23 cellular contexts compared by ENCODE assay signal in the genomic region with DNA sequence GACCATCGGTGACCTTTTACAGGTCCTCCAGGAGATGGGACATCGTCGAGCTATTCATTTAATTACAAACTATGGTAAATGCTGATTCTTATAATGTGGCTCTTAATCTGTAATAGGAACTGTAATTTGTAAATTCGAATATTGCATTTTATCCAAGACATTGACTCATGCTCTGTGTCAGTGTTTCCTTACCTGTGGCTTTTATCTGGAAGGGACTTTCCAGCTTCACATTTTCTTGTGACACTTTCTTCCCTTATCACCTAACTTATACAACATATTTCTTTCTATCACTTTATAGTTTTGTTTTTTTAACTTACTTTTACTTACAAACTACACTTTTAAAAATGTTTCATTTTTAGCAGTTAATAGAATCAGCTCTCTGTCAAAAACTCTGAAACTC. TPM values are rescaled to one million over a fixed set of nuclear protein-coding genes. Genes with fewer than 3 reads are reported as not detected.
DNase-seq lines count a peak whose midpoint lies in the region; ATAC-seq, FAIRE-seq and TF ChIP-seq lines count a peak whose summit lies in the region.
"Had no signal": no experiment of that assay in that cellular context is flagged by ENCODE, and none has a peak within 500 bp of the region (broad histone marks: within the 10 kb centered on the region; RNA-seq: fewer than 3 reads in every experiment).

No MANE protein-coding gene starts in this region.

- H3K4me3 Mint-ChIP-seq in activated CD8-positive, alpha-beta T cell treated with anti-CD3 and anti-CD28 coated beads for 36 hours: no peak overlapping the region
- no peak overlapping the region for H3K4me3 Mint-ChIP-seq in activated CD8-positive, alpha-beta T cell treated with anti-CD3 and anti-CD28 coated beads, Interleukin-2, amount 10 ng/mL, durations not matched to agents 7 days and 5 days
- no peak overlapping the region for H3K4me3 Mint-ChIP-seq in activated B cell treated with CpG ODN at 0.5 μM for 24 hours
- H3K4me3 Mint-ChIP-seq in memory B cell: no peak overlapping the region
- H3K4me3 Mint-ChIP-seq: naive B cell had no signal

- no peak for TF ChIP-seq POLR2A in GM12891 (IDR thresholded peaks at IDR 0.05; ENCODE audit: low read depth, low read length)

- CTCF ChIA-PET in activated CD8-positive, alpha-beta T cell treated with anti-CD3 and anti-CD28 coated beads for 36 hours (lab: Charles Lee): no interaction called here
- CTCF ChIA-PET in activated CD8-positive, alpha-beta T cell treated with anti-CD3 and anti-CD28 coated beads, Interleukin-2, amount 10 ng/mL, durations not matched to agents 7 days and 5 days (lab: Charles Lee): interaction anchor here (1.0 to 1.2 kb wide), 2 partner anchors 8 to 34 kb away, joined by 3 read pairs; a partner anchor contains a TSS
- CTCF ChIA-PET in activated B cell treated with CpG ODN at 0.5 μM for 24 hours (lab: Charles Lee): no interaction called here

- intact Hi-C loops in activated CD8-positive, alpha-beta T cell treated with anti-CD3 and anti-CD28 coated beads for 36 hours (cut with micrococcal nuclease): no loop called here
- intact Hi-C loops in activated B cell treated with CpG ODN at 0.5 μM for 24 hours (cut with micrococcal nuclease): loop anchor here (2.0 kb wide), 1 partner anchor 13 kb away; no protein-coding TSS in a partner anchor

- peaks cover 25% of the 10 kb centered on the region for H3K27me3 Mint-ChIP-seq in activated CD8-positive, alpha-beta T cell treated with anti-CD3 and anti-CD28 coated beads for 36 hours
- peaks cover 10% of the 10 kb centered on the region for H3K27me3 Mint-ChIP-seq in activated CD8-positive, alpha-beta T cell treated with anti-CD3 and anti-CD28 coated beads, Interleukin-2, amount 10 ng/mL, durations not matched to agents 7 days and 5 days (ENCODE audit: low read depth)
- H3K27me3 Mint-ChIP-seq in activated B cell treated with CpG ODN at 0.5 μM for 24 hours: peaks cover 13% of the 10 kb centered on the region
- peaks cover 8% of the 10 kb centered on the region for H3K27me3 Mint-ChIP-seq in memory B cell
- H3K27me3 Mint-ChIP-seq: naive B cell had no signal

- no peak overlapping the region for H3K27ac Mint-ChIP-seq in activated CD8-positive, alpha-beta T cell treated with anti-CD3 and anti-CD28 coated beads for 36 hours
- no peak overlapping the region for H3K27ac Mint-ChIP-seq in activated CD8-positive, alpha-beta T cell treated with anti-CD3 and anti-CD28 coated beads, Interleukin-2, amount 10 ng/mL, durations not matched to agents 7 days and 5 days
- H3K27ac Mint-ChIP-seq in activated B cell treated with CpG ODN at 0.5 μM for 24 hours (peak overlapping the region; percentile 10), memory B cell (no peak overlapping the region)

- POLR2A ChIA-PET in activated CD8-positive, alpha-beta T cell treated with anti-CD3 and anti-CD28 coated beads for 36 hours (lab: Charles Lee): interaction anchor here (1.0 to 1.4 kb wide), 4 partner anchors 9 to 99 kb away, joined by 3 to 7 read pairs (median 3); a partner anchor contains a TSS
- POLR2A ChIA-PET in activated CD8-positive, alpha-beta T cell treated with anti-CD3 and anti-CD28 coated beads, Interleukin-2, amount 10 ng/mL, durations not matched to agents 7 days and 5 days (lab: Charles Lee): interaction anchor here (1.2 kb wide), 1 partner anchor 35 kb away, joined by 4 read pairs; no protein-coding TSS in a partner anchor
- POLR2A ChIA-PET in activated B cell treated with CpG ODN at 0.5 μM for 24 hours (lab: Charles Lee): interaction anchor here (0.8 to 1.2 kb wide), 2 partner anchors 13 to 34 kb away, joined by 3 to 10 read pairs; a partner anchor contains a TSS

- peaks cover 18% of the 10 kb centered on the region for H3K4me1 Mint-ChIP-seq in activated CD8-positive, alpha-beta T cell treated with anti-CD3 and anti-CD28 coated beads for 36 hours (ENCODE audit: low read depth)
- H3K4me1 Mint-ChIP-seq in activated CD8-positive, alpha-beta T cell treated with anti-CD3 and anti-CD28 coated beads, Interleukin-2, amount 10 ng/mL, durations not matched to agents 7 days and 5 days (ENCODE audit: low read depth): no peaks in the 10 kb centered on the region
- H3K4me1 Mint-ChIP-seq in activated B cell treated with CpG ODN at 0.5 μM for 24 hours (peaks cover 10% of the 10 kb centered on the region), memory B cell (no peaks in the 10 kb centered on the region)

- peaks cover 13% of the 10 kb centered on the region for H3K9me3 Mint-ChIP-seq in activated CD8-positive, alpha-beta T cell treated with anti-CD3 and anti-CD28 coated beads for 36 hours
- H3K9me3 Mint-ChIP-seq in activated CD8-positive, alpha-beta T cell treated with anti-CD3 and anti-CD28 coated beads, Interleukin-2, amount 10 ng/mL, durations not matched to agents 7 days and 5 days (ENCODE audit: insufficient read depth): no peaks in the 10 kb centered on the region
- H3K9me3 Mint-ChIP-seq in activated B cell treated with CpG ODN at 0.5 μM for 24 hours: peaks cover 6% of the 10 kb centered on the region
- H3K9me3 Mint-ChIP-seq in memory B cell: peaks cover 3% of the 10 kb centered on the region

- peaks cover 2% of the 10 kb centered on the region for H3K36me3 Mint-ChIP-seq in activated CD8-positive, alpha-beta T cell treated with anti-CD3 and anti-CD28 coated beads for 36 hours (ENCODE audit: low read depth)
- H3K36me3 Mint-ChIP-seq in activated CD8-positive, alpha-beta T cell treated with anti-CD3 and anti-CD28 coated beads, Interleukin-2, amount 10 ng/mL, durations not matched to agents 7 days and 5 days (ENCODE audit: low read depth): no peaks in the 10 kb centered on the region
- H3K36me3 Mint-ChIP-seq in activated B cell treated with CpG ODN at 0.5 μM for 24 hours (ENCODE audit: low read depth) (no peaks in the 10 kb centered on the region), memory B cell (peaks cover 3% of the 10 kb centered on the region)
- H3K36me3 Mint-ChIP-seq: naive B cell had no signal

- DNase-seq in activated CD8-positive, alpha-beta T cell treated with anti-CD3 and anti-CD28 coated beads for 36 hours: peak; percentile 35
- DNase-seq in activated CD8-positive, alpha-beta T cell treated with anti-CD3 and anti-CD28 coated beads, Interleukin-2, amount 10 ng/mL, durations not matched to agents 7 days and 5 days: no peak
- DNase-seq in activated B cell treated with CpG ODN at 0.5 μM for 24 hours: no peak
- no peak for DNase-seq in memory B cell (ENCODE audit: low spot score in 2 of 2)
- DNase-seq in NCI-H2029 treated with DMSO at 0.1 percent for 48 hours (lab: John Stamatoyannopoulos, UW): no peak
- no peak for DNase-seq in GM12891 (ENCODE audit: insufficient read length, low spot score)
- DNase-seq: activated CD4-positive, alpha-beta T cell treated with anti-CD3 and anti-CD28 coated beads, Interleukin-2, amount 50 U/mL, for 4 hours; adrenal gland; brain microvascular endothelial cell; colonic mucosa; EL; left cardiac atrium; mesenchymal stem cell; naive B cell; NCI-H1436 treated with DMSO at 0.1 percent for 48 hours; NCI-H526; stimulated activated CD4-positive, alpha-beta T cell treated with anti-CD3 and anti-CD28 coated beads, Interleukin-12 subunit alpha, Interleukin-12 subunit beta, amount 100 ng/mL, for 4 hours; stimulated activated CD8-positive, alpha-beta memory T cell treated with anti-CD3 and anti-CD28 coated beads, Interleukin-4, amount 100 ng/mL, for 48 hours; uterus had no signal

- FAIRE-seq in GM12891 (lab: Jason Lieb, UNC): no peak
- FAIRE-seq: D721Med had no signal

- no peak for TF ChIP-seq CTCF in activated CD8-positive, alpha-beta T cell treated with anti-CD3 and anti-CD28 coated beads for 36 hours (IDR thresholded peaks at IDR 0.05)
- no peak for TF ChIP-seq CTCF in activated B cell treated with CpG ODN at 0.5 μM for 24 hours (IDR thresholded peaks at IDR 0.05)

- ATAC-seq in activated CD8-positive, alpha-beta T cell treated with anti-CD3 and anti-CD28 coated beads for 36 hours: peak; percentile 61
- no peak for ATAC-seq in activated CD8-positive, alpha-beta T cell treated with anti-CD3 and anti-CD28 coated beads, Interleukin-2, amount 10 ng/mL, durations not matched to agents 7 days and 5 days
- ATAC-seq in GM18520 (IDR thresholded peaks at IDR 0.05; ENCODE audit: unreplicated experiment) (peak; percentile 51), activated B cell treated with CpG ODN at 0.5 μM for 24 hours (ENCODE audit: low read depth) (no peak), memory B cell (ENCODE audit: low read depth) (peak; percentile 34), HG02610 (IDR thresholded peaks at IDR 0.05; ENCODE audit: unreplicated experiment) (no peak)
- ATAC-seq: left cardiac atrium had no signal

TF ChIP-seq in GM12891, 5 proteins besides CTCF, POLR2A, EP300 and RAD21:
- no peak for TF ChIP-seq PAX5 (IDR thresholded peaks at IDR 0.05; ENCODE audit: insufficient read depth, low read length, severe bottlenecking)
- TF ChIP-seq POLR2AphosphoS5 (IDR thresholded peaks at IDR 0.05; ENCODE audit: low read depth, low read length): no peak
- no peak for TF ChIP-seq TAF1 (IDR thresholded peaks at IDR 0.05; ENCODE audit: low read depth, low read length)
- no peak for TF ChIP-seq SPI1 (IDR thresholded peaks at IDR 0.05; ENCODE audit: low read depth, low read length)
- TF ChIP-seq POU2F2 (IDR thresholded peaks at IDR 0.05; ENCODE audit: low read depth, low read length): no peak

RNA-seq across cellular contexts. Expression of a gene that starts 14.8 kb away (rescaled TPM):
- total RNA-seq in activated CD8-positive, alpha-beta T cell treated with anti-CD3 and anti-CD28 coated beads for 36 hours: under 1 TPM; 0.31 to 0.34 TPM
- total RNA-seq in activated CD8-positive, alpha-beta T cell treated with anti-CD3 and anti-CD28 coated beads, Interleukin-2, amount 10 ng/mL, durations not matched to agents 7 days and 5 days: under 1 TPM; 0.05 to 0.40 TPM
- total RNA-seq in activated B cell treated with CpG ODN at 0.5 μM for 24 hours: 5.6 and 6.6 TPM in 2 replicates
- 4.9 TPM for polyA plus RNA-seq in GM12891 (2012; ENCODE audit: low read depth, missing spikeins)
- total RNA-seq: SK-MEL-5 had no signal

RNA-seq across cellular contexts. Expression of a gene that starts 34.0 kb away (rescaled TPM):
- 10 to 100 TPM; 41.7 to 45.8 TPM for total RNA-seq in activated CD8-positive, alpha-beta T cell treated with anti-CD3 and anti-CD28 coated beads for 36 hours
- total RNA-seq in activated CD8-positive, alpha-beta T cell treated with anti-CD3 and anti-CD28 coated beads, Interleukin-2, amount 10 ng/mL, durations not matched to agents 7 days and 5 days: 10 to 100 TPM; 60.5 to 61.6 TPM
- 91.8 and 93.5 TPM in 2 replicates for total RNA-seq in activated B cell treated with CpG ODN at 0.5 μM for 24 hours
- polyA plus RNA-seq in GM12891 (2012; ENCODE audit: low read depth, missing spikeins): 61.8 TPM

Comparison
In these comparisons a context has a peak if more than half of its experiments do, and no peak if none do; other contexts are left out.
1. ATAC-seq: peak in activated CD8-positive, alpha-beta T cell treated with anti-CD3 and anti-CD28 coated beads for 36 hours (single experiment), GM18520 (single experiment) and memory B cell (single experiment); none in activated CD8-positive, alpha-beta T cell treated with anti-CD3 and anti-CD28 coated beads, Interleukin-2, amount 10 ng/mL, durations not matched to agents 7 days and 5 days (single experiment), activated B cell treated with CpG ODN at 0.5 μM for 24 hours (single experiment) and HG02610 (single experiment).